In the genomic region with DNA sequence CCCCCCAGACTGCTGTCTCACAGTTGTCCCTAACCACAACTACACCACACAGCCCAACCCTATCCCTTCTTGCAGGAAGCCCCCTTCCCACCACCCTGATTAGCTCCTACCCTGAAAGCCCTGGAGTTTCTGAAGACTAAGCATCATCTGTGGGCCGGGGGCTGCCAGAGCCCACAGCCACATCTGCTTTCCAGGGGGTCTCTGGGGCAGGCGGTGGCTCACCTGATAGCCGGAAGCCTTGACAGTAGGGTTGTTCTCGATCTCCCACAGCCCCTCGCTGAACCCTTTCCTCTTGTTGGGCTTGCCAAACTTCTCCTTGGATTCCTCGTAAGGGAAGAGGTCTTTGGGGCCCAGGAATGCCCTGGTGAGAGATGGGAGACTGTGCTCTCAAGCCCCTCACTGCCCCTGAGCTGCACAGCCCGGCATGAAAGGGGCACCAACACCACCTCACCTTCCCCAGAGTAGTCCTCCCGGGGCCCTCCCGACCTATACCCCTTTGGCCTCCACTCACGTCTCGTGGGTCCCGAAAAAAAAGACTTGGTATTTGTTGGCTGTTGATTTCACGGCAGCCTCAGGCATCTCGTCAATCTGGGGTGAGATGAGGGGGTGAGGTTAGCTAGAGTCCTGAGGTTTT, we compare ENCODE assay signal across 1 cellular context.
TF ChIP-seq lines count a peak whose summit lies in the region.

No MANE protein-coding gene starts in this region.

TF ChIP-seq in GM12891, 5 proteins besides CTCF, POLR2A, EP300 and RAD21:
- TF ChIP-seq SPI1 (IDR thresholded peaks at IDR 0.05; ENCODE audit: low read depth, low read length) = no peak
- no peak for TF ChIP-seq POU2F2 (IDR thresholded peaks at IDR 0.05; ENCODE audit: low read depth, low read length)
TF ChIP-seq in GM12891: peak in this region for 0.
